19 cellular contexts compared by ENCODE assay signal in genomic region chr12:131737485-131737827, GRCh38. TPM values are rescaled to one million over a fixed set of nuclear protein-coding genes. Genes with fewer than 3 reads are reported as not detected.
DNase-seq lines count a peak whose midpoint lies in the region; ATAC-seq and TF ChIP-seq lines count a peak whose summit lies in the region.
"Had no signal": no experiment of that assay in that cellular context is flagged by ENCODE, and none has a peak within 500 bp of the region (broad histone marks: within the 10 kb centered on the region; RNA-seq: fewer than 3 reads in every experiment).

No MANE protein-coding gene starts in this region.

- BruUV-seq in MCF 10A (replicated peaks; lab: Mats Ljungman, UMichigan), result TSS peak; percentile 65

- H3K9me3 ChIP-seq in breast epithelium (no peaks in the 10 kb centered on the region), left lung (no peaks in the 10 kb centered on the region), upper lobe of right lung (no peaks in the 10 kb centered on the region), left ventricle myocardium inferior (replicated peaks) (no peaks in the 10 kb centered on the region)
- H3K9me3 ChIP-seq: heart left ventricle, neutrophil had no signal

- H3K27me3 ChIP-seq in breast epithelium, result no peaks in the 10 kb centered on the region
- H3K27me3 ChIP-seq in left lung, result no peaks in the 10 kb centered on the region
- H3K27me3 ChIP-seq in upper lobe of right lung, result no peaks in the 10 kb centered on the region
- H3K27me3 ChIP-seq in left ventricle myocardium inferior (ENCODE audit: low read depth), result no peaks in the 10 kb centered on the region
- H3K27me3 ChIP-seq: BLaER1, heart left ventricle, neutrophil had no signal

- H3K27me3 Mint-ChIP-seq in MCF 10A (ENCODE audit: insufficient read depth, unreplicated experiment), result no peaks in the 10 kb centered on the region
- H3K27me3 Mint-ChIP-seq: activated CD8-positive, alpha-beta T cell treated with anti-CD3 and anti-CD28 coated beads for 36 hours had no signal

- H3K36me3 Mint-ChIP-seq in MCF 10A (ENCODE audit: insufficient read depth, unreplicated experiment), result peaks cover 71% of the 10 kb centered on the region

- H3K4me1 Mint-ChIP-seq in MCF 10A (ENCODE audit: insufficient read depth, unreplicated experiment), result peaks cover 10% of the 10 kb centered on the region

- intact Hi-C loops in MCF 10A (cut with micrococcal nuclease), result no loop called here
- intact Hi-C loops in breast epithelium (cut with DNase I; ENCODE audit: low total_unique reads), result no loop called here
- intact Hi-C loops in left lung (cut with DNase I), result no loop called here
- intact Hi-C loops in upper lobe of right lung (cut with DNase I), result no loop called here
- intact Hi-C loops in left ventricle myocardium inferior (cut with micrococcal nuclease), result no loop called here

- CTCF ChIA-PET in MCF 10A (lab: Yijun Ruan, JAX) (interaction anchor here (0.7 to 2.6 kb wide), 4 partner anchors 18 to 633 kb away, joined by 3 to 7 read pairs (median 4); partner anchors contain the start of gene EP400), HEK293T (lab: Yijun Ruan, JAX) (no interaction called here)

- POLR2A ChIA-PET in MCF 10A (lab: Yijun Ruan, JAX) (interaction anchor here (0.7 to 3.1 kb wide), 9 partner anchors 10 to 689 kb away, joined by 3 to 15 read pairs (median 3); partner anchors contain the start of genes EP400 and SFSWAP), HEK293T (lab: Yijun Ruan, JAX) (interaction anchor here (0.9 kb wide), 1 partner anchor 94 kb away, joined by 3 read pairs; no protein-coding TSS in a partner anchor)

- peak overlapping the region; percentile 61 for H3K4me3 Mint-ChIP-seq in MCF 10A (ENCODE audit: unreplicated experiment)
- H3K4me3 Mint-ChIP-seq: activated CD8-positive, alpha-beta T cell treated with anti-CD3 and anti-CD28 coated beads for 36 hours; immature natural killer cell had no signal

- TF ChIP-seq POLR2A in breast epithelium (IDR thresholded peaks at IDR 0.05), result no peak

- H3K27ac ChIP-seq in breast epithelium, result no peak overlapping the region
- H3K27ac ChIP-seq in caudate nucleus (ENCODE audit: low read depth, low read length), result peak overlapping the region; percentile 85
- peak overlapping the region; percentile 6 to 50 for H3K27ac ChIP-seq in left lung
- H3K27ac ChIP-seq in upper lobe of right lung, result no peak overlapping the region
- no peak overlapping the region for H3K27ac ChIP-seq in left ventricle myocardium inferior (replicated peaks)
- H3K27ac ChIP-seq: BLaER1, neutrophil had no signal

- TF ChIP-seq CTCF in MCF 10A (IDR thresholded peaks at IDR 0.05; ENCODE audit: unreplicated experiment), result no peak
- TF ChIP-seq CTCF in breast epithelium (IDR thresholded peaks at IDR 0.05), result no peak
- no peak for TF ChIP-seq CTCF in left lung (IDR thresholded peaks at IDR 0.05)
- TF ChIP-seq CTCF in upper lobe of right lung (IDR thresholded peaks at IDR 0.05), result no peak
- no peak for TF ChIP-seq CTCF in left ventricle myocardium inferior (IDR thresholded peaks at IDR 0.05; ENCODE audit: borderline replicate concordance)

- H3K27ac Mint-ChIP-seq in MCF 10A (ENCODE audit: low read depth, unreplicated experiment), result peak overlapping the region; percentile 65
- H3K27ac Mint-ChIP-seq: activated CD8-positive, alpha-beta T cell treated with anti-CD3 and anti-CD28 coated beads for 36 hours; immature natural killer cell had no signal

- ATAC-seq in left lung (peak; percentile 46), upper lobe of right lung (peak; percentile 3)
- ATAC-seq: activated CD8-positive, alpha-beta T cell treated with anti-CD3 and anti-CD28 coated beads for 36 hours had no signal

- no peaks in the 10 kb centered on the region for H3K4me1 ChIP-seq in breast epithelium
- H3K4me1 ChIP-seq in left lung, result no peaks in the 10 kb centered on the region
- H3K4me1 ChIP-seq in upper lobe of right lung, result no peaks in the 10 kb centered on the region
- peaks cover 9% of the 10 kb centered on the region for H3K4me1 ChIP-seq in left ventricle myocardium inferior
- H3K4me1 ChIP-seq: BLaER1 had no signal

- H3K36me3 ChIP-seq in breast epithelium, result no peaks in the 10 kb centered on the region
- peaks cover 0 to 87% of the 10 kb centered on the region in 2 donors for H3K36me3 ChIP-seq in left lung
- H3K36me3 ChIP-seq in upper lobe of right lung, result peaks cover 69% of the 10 kb centered on the region
- peaks cover 76% of the 10 kb centered on the region for H3K36me3 ChIP-seq in left ventricle myocardium inferior

- H3K9me3 Mint-ChIP-seq in MCF 10A (ENCODE audit: unreplicated experiment), result peaks cover under 1% of the 10 kb centered on the region
- H3K9me3 Mint-ChIP-seq: activated CD8-positive, alpha-beta T cell treated with anti-CD3 and anti-CD28 coated beads for 36 hours; immature natural killer cell had no signal

- H3K4me3 ChIP-seq in breast epithelium (no peak overlapping the region), left lung (no peak overlapping the region), upper lobe of right lung (no peak overlapping the region), left ventricle myocardium inferior (no peak overlapping the region)
- H3K4me3 ChIP-seq: BLaER1, heart left ventricle had no signal

- DNase-seq in MCF 10A (ENCODE audit: unreplicated experiment) (no peak), breast epithelium (ENCODE audit: low spot score in 2 of 2) (no peak), caudate nucleus (lab: John Stamatoyannopoulos, UW) (no peak), left lung (no peak), upper lobe of right lung (no peak), HEK293T (ENCODE audit: extremely low spot score) (no peak), left ventricle myocardium inferior (no peak), SKM-1 (lab: John Stamatoyannopoulos, UW; ENCODE audit: unreplicated experiment) (no peak)
- DNase-seq: activated CD8-positive, alpha-beta T cell treated with anti-CD3 and anti-CD28 coated beads for 36 hours; activated naive CD4-positive, alpha-beta T cell treated with Interleukin-2 at 50 U/mL for 16 hours; heart left ventricle; immature natural killer cell; NCI-H1694; NCI-H2227 treated with DMSO at 0.1 percent for 48 hours; NCI-H774; OCI-M1; T1000 had no signal

TF ChIP-seq in HEK293T, 16 proteins besides CTCF, POLR2A, EP300 and RAD21:
- TF ChIP-seq NFRKB (IDR thresholded peaks at IDR 0.05) (no peak), HDGF (IDR thresholded peaks at IDR 0.05; ENCODE audit: borderline replicate concordance) (no peak), FOXK2 (IDR thresholded peaks at IDR 0.05) (no peak), ELF4 (IDR thresholded peaks at IDR 0.05) (no peak), TARDBP (IDR thresholded peaks at IDR 0.05) (no peak), L3MBTL2 (conservative IDR thresholded peaks at IDR 0.05) (no peak)
- TF ChIP-seq, protein P1, sequence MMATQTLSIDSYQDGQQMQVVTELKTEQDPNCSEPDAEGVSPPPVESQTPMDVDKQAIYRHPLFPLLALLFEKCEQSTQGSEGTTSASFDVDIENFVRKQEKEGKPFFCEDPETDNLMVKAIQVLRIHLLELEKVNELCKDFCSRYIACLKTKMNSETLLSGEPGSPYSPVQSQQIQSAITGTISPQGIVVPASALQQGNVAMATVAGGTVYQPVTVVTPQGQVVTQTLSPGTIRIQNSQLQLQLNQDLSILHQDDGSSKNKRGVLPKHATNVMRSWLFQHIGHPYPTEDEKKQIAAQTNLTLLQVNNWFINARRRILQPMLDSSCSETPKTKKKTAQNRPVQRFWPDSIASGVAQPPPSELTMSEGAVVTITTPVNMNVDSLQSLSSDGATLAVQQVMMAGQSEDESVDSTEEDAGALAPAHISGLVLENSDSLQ (IDR thresholded peaks at IDR 0.05), result no peak
TF ChIP-seq in HEK293T: peak in this region for 0.

RNA-seq across cellular contexts. Expression of gene SFSWAP, which starts 26.6 kb away (rescaled TPM):
- total RNA-seq in MCF 10A (2022) (68.2 and 68.8 TPM in 2 replicates), breast epithelium (10 to 100 TPM; 34.9 to 54.7 (median 49.8) TPM), left lung (10 to 100 TPM; 26.0 to 38.3 TPM), upper lobe of right lung (51.2 TPM), left ventricle myocardium inferior (21.9 TPM)

Comparison
In these comparisons a context has a peak if more than half of its experiments do, and no peak if none do; other contexts are left out.
1. H3K27ac ChIP-seq: peak in caudate nucleus (single experiment) and left lung (2 of 2); none in breast epithelium (0 of 2), upper lobe of right lung (single experiment) and left ventricle myocardium inferior (single experiment).